ENCODE assay signal across 8 cellular contexts in the genomic region with DNA sequence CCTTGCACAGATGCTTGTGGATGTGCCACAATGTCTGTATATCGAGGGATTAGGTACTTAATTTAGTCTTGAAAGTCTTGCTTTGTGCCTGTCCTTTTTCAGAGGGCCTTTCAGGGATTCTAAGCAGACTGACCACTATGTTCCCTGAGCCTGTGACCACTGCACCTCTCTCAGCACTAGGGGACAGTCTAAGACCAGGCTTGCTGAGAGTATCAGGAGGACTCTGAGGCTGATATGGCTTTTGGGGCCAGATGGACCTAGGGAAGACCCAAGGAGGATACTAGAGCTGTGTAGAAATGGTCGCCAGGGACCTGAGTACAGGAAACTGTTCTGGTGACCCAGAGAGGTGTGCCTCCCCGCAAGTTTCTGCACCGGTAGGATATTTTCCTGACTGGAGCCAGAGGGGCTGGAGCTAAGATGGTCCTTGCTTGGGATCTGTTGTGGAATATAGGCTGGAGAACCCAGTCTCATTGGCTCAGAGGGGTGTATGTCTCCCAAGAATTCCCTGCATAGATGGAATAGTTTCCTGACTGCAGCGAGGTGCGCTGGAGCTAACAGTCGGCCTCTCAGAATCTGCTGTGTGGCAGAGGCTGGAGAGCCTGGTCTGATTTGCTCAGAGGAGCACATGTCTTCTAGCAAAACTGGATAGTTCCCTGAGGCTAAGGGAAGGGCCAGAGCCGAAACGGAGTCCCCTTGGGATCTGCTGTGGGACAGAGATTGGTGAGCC.
DNase-seq lines count a peak whose midpoint lies in the region; ATAC-seq and TF ChIP-seq lines count a peak whose summit lies in the region.
"Had no signal": no experiment of that assay in that cellular context is flagged by ENCODE, and none has a peak within 500 bp of the region (broad histone marks: within the 10 kb centered on the region; RNA-seq: fewer than 3 reads in every experiment).

No MANE protein-coding gene starts in this region.

- H3K4me1 Mint-ChIP-seq in activated T-helper 2 cell treated with anti-CD3 and anti-CD28 coated beads, Interferon-gamma antibody, Interleukin-2, Interleukin-4, amounts not matched to agents 10 μg/mL and 5 μg/mL and 100 μg/mL, durations not matched to agents 14 hours and 24 hours and 36 hours (ENCODE audit: low read depth): no peaks in the 10 kb centered on the region
- H3K4me1 Mint-ChIP-seq: T-cell had no signal

- no peaks in the 10 kb centered on the region for H4K20me1 ChIP-seq in smooth muscle cell (ENCODE audit: low read depth)

- no peaks in the 10 kb centered on the region for H3F3A ChIP-seq in smooth muscle cell (ENCODE audit: low read depth)

- H3K9me3 ChIP-seq in NT2/D1 (ENCODE audit: insufficient read depth, low read length) (no peaks in the 10 kb centered on the region), smooth muscle cell (replicated peaks; ENCODE audit: low read depth) (no peaks in the 10 kb centered on the region)

- H3K4me1 ChIP-seq in NT2/D1 (ENCODE audit: insufficient read depth, insufficient read length) (no peaks in the 10 kb centered on the region), smooth muscle cell (ENCODE audit: low read depth) (no peaks in the 10 kb centered on the region)

- no peaks in the 10 kb centered on the region for H3K27me3 ChIP-seq in NT2/D1 (ENCODE audit: insufficient read depth, insufficient read length)
- no peaks in the 10 kb centered on the region for H3K27me3 ChIP-seq in smooth muscle cell (ENCODE audit: low read depth)

- WGBS in smooth muscle cell (ENCODE audit: low lambda C conversion rate): 80% methylated on average over 9 of the region's 9 CpGs

- TF ChIP-seq CTCF in epithelial cell of esophagus (IDR thresholded peaks at IDR 0.05; ENCODE audit: insufficient read depth, low read depth, low read length, missing control alignments) (peak; percentile 88), smooth muscle cell (IDR thresholded peaks at IDR 0.05; ENCODE audit: borderline replicate concordance, insufficient read depth, poor library complexity, severe bottlenecking) (peak; percentile 53)

- H3K9ac ChIP-seq in NT2/D1 (ENCODE audit: insufficient read length, low read depth) (no peak overlapping the region), smooth muscle cell (ENCODE audit: low read depth) (no peak overlapping the region)

- no peaks in the 10 kb centered on the region for H3K79me2 ChIP-seq in smooth muscle cell (ENCODE audit: low read depth)

- ATAC-seq in GM18498 (IDR thresholded peaks at IDR 0.05; ENCODE audit: unreplicated experiment) (peak; percentile 44), GM18520 (IDR thresholded peaks at IDR 0.05; ENCODE audit: unreplicated experiment) (no peak)
- ATAC-seq in activated naive CD4-positive, alpha-beta T cell treated with anti-CD3 and anti-CD28 coated beads, Interleukin-2, amount 50 U/mL, for 72 hours: no peak
- ATAC-seq: T-cell had no signal

- H3K9me3 Mint-ChIP-seq in activated naive CD4-positive, alpha-beta T cell treated with anti-CD3 and anti-CD28 coated beads, Interleukin-2, amount 50 U/mL, for 72 hours: peaks cover 3 to 6% of the 10 kb centered on the region in 2 donors
- no peaks in the 10 kb centered on the region for H3K9me3 Mint-ChIP-seq in activated T-helper 2 cell treated with anti-CD3 and anti-CD28 coated beads, Interferon-gamma antibody, Interleukin-2, Interleukin-4, amounts not matched to agents 10 μg/mL and 5 μg/mL and 100 μg/mL, durations not matched to agents 14 hours and 24 hours and 36 hours
- H3K9me3 Mint-ChIP-seq: T-cell had no signal

- no peak overlapping the region for H3K4me2 ChIP-seq in smooth muscle cell

- H3K4me3 ChIP-seq in NT2/D1 (ENCODE audit: insufficient read length, low read depth): no peak overlapping the region
- H3K4me3 ChIP-seq in epithelial cell of esophagus (ENCODE audit: low read length): no peak overlapping the region
- no peak overlapping the region for H3K4me3 ChIP-seq in smooth muscle cell

- no peak overlapping the region for H3K27ac ChIP-seq in smooth muscle cell (ENCODE audit: low read depth)

- no peak overlapping the region for H2AFZ ChIP-seq in smooth muscle cell (ENCODE audit: low read depth)

- intact Hi-C loops in activated T-helper 2 cell treated with anti-CD3 and anti-CD28 coated beads, Interferon-gamma antibody, Interleukin-2, Interleukin-4, amounts not matched to agents 10 μg/mL and 5 μg/mL and 100 μg/mL, durations not matched to agents 14 hours and 24 hours and 36 hours (cut with micrococcal nuclease): no loop called here

- no peaks in the 10 kb centered on the region for H3K36me3 Mint-ChIP-seq in activated naive CD4-positive, alpha-beta T cell treated with anti-CD3 and anti-CD28 coated beads, Interleukin-2, amount 50 U/mL, for 72 hours
- no peaks in the 10 kb centered on the region for H3K36me3 Mint-ChIP-seq in activated T-helper 2 cell treated with anti-CD3 and anti-CD28 coated beads, Interferon-gamma antibody, Interleukin-2, Interleukin-4, amounts not matched to agents 10 μg/mL and 5 μg/mL and 100 μg/mL, durations not matched to agents 14 hours and 24 hours and 36 hours (ENCODE audit: low read depth)
- H3K36me3 Mint-ChIP-seq: T-cell had no signal

- H3K27me3 Mint-ChIP-seq in activated T-helper 2 cell treated with anti-CD3 and anti-CD28 coated beads, Interferon-gamma antibody, Interleukin-2, Interleukin-4, amounts not matched to agents 10 μg/mL and 5 μg/mL and 100 μg/mL, durations not matched to agents 14 hours and 24 hours and 36 hours (ENCODE audit: low read depth): no peaks in the 10 kb centered on the region

- H3K36me3 ChIP-seq in NT2/D1 (ENCODE audit: insufficient read depth, insufficient read length, low read length): no peaks in the 10 kb centered on the region
- no peaks in the 10 kb centered on the region for H3K36me3 ChIP-seq in smooth muscle cell (ENCODE audit: low read depth)

- H3K27ac Mint-ChIP-seq in activated naive CD4-positive, alpha-beta T cell treated with anti-CD3 and anti-CD28 coated beads, Interleukin-2, amount 50 U/mL, for 72 hours: no peak overlapping the region
- no peak overlapping the region for H3K27ac Mint-ChIP-seq in activated T-helper 2 cell treated with anti-CD3 and anti-CD28 coated beads, Interferon-gamma antibody, Interleukin-2, Interleukin-4, amounts not matched to agents 10 μg/mL and 5 μg/mL and 100 μg/mL, durations not matched to agents 14 hours and 24 hours and 36 hours
- H3K27ac Mint-ChIP-seq: T-cell had no signal

- DNase-seq in NT2/D1 (ENCODE audit: low read depth, low spot score) (peak; percentile 44), epithelial cell of esophagus (ENCODE audit: low read depth) (peak; percentile 61), smooth muscle cell (lab: John Stamatoyannopoulos, UW; ENCODE audit: unreplicated experiment) (no peak)
- no peak for DNase-seq in activated naive CD4-positive, alpha-beta T cell treated with anti-CD3 and anti-CD28 coated beads, Interleukin-2, amount 50 U/mL, for 72 hours (ENCODE audit: low spot score in 2 of 2)
- no peak for DNase-seq in activated T-helper 2 cell treated with anti-CD3 and anti-CD28 coated beads, Interferon-gamma antibody, Interleukin-2, Interleukin-4, amounts not matched to agents 10 μg/mL and 5 μg/mL and 100 μg/mL, durations not matched to agents 14 hours and 24 hours and 36 hours (ENCODE audit: low spot score)
- DNase-seq: T-cell had no signal

- H3K4me3 Mint-ChIP-seq in activated T-helper 2 cell treated with anti-CD3 and anti-CD28 coated beads, Interferon-gamma antibody, Interleukin-2, Interleukin-4, amounts not matched to agents 10 μg/mL and 5 μg/mL and 100 μg/mL, durations not matched to agents 14 hours and 24 hours and 36 hours (ENCODE audit: low read depth): no peak overlapping the region
- H3K4me3 Mint-ChIP-seq: T-cell had no signal

Comparison
In these comparisons a context has a peak if more than half of its experiments do, and no peak if none do; other contexts are left out.
1. DNase-seq: peak in NT2/D1 (single experiment) and epithelial cell of esophagus (single experiment); none in smooth muscle cell (single experiment), activated naive CD4-positive, alpha-beta T cell treated with anti-CD3 and anti-CD28 coated beads, Interleukin-2, amount 50 U/mL, for 72 hours (0 of 2) and activated T-helper 2 cell treated with anti-CD3 and anti-CD28 coated beads, Interferon-gamma antibody, Interleukin-2, Interleukin-4, amounts not matched to agents 10 μg/mL and 5 μg/mL and 100 μg/mL, durations not matched to agents 14 hours and 24 hours and 36 hours (single experiment).